In genomic region chr19:33772102-33772857, GRCh38 we compare ENCODE assay signal across 8 cellular contexts.
"Had no signal": no experiment of that assay in that cellular context is flagged by ENCODE, and none has a peak within 500 bp of the region (broad histone marks: within the 10 kb centered on the region; RNA-seq: fewer than 3 reads in every experiment).

No MANE protein-coding gene starts in this region.

- H3K36me3 ChIP-seq: colonic mucosa, esophagus squamous epithelium, gastrocnemius medialis, heart right ventricle, left lung, lower lobe of right lung had no signal

- H3K27ac ChIP-seq: colonic mucosa, epithelial cell of prostate, esophagus squamous epithelium, gastrocnemius medialis, heart right ventricle, left lung, lower lobe of right lung had no signal

- H3K4me3 ChIP-seq: colonic mucosa, esophagus squamous epithelium, gastrocnemius medialis, heart right ventricle, left lung, lower lobe of right lung had no signal

- H3K9me3 ChIP-seq: colonic mucosa, esophagus squamous epithelium, gastrocnemius medialis, heart right ventricle, left lung, lower lobe of right lung had no signal

- DNase-seq: cortex of kidney, esophagus squamous epithelium had no signal

- H3K27me3 ChIP-seq: colonic mucosa had no signal

- H3K4me1 ChIP-seq: colonic mucosa, esophagus squamous epithelium, gastrocnemius medialis, heart right ventricle, left lung, lower lobe of right lung had no signal
